Comparison of ENCODE assay signal across 2 cellular contexts in the genomic region with DNA sequence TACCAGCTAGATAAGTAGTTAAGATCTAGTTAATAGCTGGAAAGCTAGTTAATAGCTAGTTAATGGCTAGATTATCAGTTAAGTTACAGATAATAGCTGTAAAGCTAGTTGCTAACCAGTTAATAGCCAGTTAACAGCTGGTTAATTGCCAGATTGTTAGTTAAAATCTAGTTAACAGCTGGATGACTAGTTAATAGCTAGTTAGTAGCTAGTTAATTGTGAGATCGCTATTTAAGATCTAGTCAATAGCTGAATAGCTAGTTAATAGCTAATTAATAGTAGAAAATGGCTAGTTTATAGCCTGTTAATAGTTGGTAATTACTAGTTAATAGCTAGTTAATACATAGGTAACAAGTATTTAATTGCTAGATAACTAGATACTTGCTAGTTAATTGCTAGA.
TF ChIP-seq lines count a peak whose summit lies in the region.

No MANE protein-coding gene starts in this region.

TF ChIP-seq in HepG2, 621 proteins besides CTCF, POLR2A, EP300 and RAD21:
- TF ChIP-seq ARNTL (CRISPR knock-in tag; IDR thresholded peaks at IDR 0.05) (no peak), TCF12 (IDR thresholded peaks at IDR 0.05) (peak; percentile 94), TCF12 (CRISPR knock-in tag; IDR thresholded peaks at IDR 0.05) (no peak)
TF ChIP-seq in HepG2: peak in this region for 1.

TF ChIP-seq in K562, 482 proteins besides CTCF, POLR2A, EP300 and RAD21:
- TF ChIP-seq ZNF431 (CRISPR knock-in tag; IDR thresholded peaks at IDR 0.05), result peak; percentile 22; the same call in 1 of the 2 replicates
- TF ChIP-seq, protein P1, sequence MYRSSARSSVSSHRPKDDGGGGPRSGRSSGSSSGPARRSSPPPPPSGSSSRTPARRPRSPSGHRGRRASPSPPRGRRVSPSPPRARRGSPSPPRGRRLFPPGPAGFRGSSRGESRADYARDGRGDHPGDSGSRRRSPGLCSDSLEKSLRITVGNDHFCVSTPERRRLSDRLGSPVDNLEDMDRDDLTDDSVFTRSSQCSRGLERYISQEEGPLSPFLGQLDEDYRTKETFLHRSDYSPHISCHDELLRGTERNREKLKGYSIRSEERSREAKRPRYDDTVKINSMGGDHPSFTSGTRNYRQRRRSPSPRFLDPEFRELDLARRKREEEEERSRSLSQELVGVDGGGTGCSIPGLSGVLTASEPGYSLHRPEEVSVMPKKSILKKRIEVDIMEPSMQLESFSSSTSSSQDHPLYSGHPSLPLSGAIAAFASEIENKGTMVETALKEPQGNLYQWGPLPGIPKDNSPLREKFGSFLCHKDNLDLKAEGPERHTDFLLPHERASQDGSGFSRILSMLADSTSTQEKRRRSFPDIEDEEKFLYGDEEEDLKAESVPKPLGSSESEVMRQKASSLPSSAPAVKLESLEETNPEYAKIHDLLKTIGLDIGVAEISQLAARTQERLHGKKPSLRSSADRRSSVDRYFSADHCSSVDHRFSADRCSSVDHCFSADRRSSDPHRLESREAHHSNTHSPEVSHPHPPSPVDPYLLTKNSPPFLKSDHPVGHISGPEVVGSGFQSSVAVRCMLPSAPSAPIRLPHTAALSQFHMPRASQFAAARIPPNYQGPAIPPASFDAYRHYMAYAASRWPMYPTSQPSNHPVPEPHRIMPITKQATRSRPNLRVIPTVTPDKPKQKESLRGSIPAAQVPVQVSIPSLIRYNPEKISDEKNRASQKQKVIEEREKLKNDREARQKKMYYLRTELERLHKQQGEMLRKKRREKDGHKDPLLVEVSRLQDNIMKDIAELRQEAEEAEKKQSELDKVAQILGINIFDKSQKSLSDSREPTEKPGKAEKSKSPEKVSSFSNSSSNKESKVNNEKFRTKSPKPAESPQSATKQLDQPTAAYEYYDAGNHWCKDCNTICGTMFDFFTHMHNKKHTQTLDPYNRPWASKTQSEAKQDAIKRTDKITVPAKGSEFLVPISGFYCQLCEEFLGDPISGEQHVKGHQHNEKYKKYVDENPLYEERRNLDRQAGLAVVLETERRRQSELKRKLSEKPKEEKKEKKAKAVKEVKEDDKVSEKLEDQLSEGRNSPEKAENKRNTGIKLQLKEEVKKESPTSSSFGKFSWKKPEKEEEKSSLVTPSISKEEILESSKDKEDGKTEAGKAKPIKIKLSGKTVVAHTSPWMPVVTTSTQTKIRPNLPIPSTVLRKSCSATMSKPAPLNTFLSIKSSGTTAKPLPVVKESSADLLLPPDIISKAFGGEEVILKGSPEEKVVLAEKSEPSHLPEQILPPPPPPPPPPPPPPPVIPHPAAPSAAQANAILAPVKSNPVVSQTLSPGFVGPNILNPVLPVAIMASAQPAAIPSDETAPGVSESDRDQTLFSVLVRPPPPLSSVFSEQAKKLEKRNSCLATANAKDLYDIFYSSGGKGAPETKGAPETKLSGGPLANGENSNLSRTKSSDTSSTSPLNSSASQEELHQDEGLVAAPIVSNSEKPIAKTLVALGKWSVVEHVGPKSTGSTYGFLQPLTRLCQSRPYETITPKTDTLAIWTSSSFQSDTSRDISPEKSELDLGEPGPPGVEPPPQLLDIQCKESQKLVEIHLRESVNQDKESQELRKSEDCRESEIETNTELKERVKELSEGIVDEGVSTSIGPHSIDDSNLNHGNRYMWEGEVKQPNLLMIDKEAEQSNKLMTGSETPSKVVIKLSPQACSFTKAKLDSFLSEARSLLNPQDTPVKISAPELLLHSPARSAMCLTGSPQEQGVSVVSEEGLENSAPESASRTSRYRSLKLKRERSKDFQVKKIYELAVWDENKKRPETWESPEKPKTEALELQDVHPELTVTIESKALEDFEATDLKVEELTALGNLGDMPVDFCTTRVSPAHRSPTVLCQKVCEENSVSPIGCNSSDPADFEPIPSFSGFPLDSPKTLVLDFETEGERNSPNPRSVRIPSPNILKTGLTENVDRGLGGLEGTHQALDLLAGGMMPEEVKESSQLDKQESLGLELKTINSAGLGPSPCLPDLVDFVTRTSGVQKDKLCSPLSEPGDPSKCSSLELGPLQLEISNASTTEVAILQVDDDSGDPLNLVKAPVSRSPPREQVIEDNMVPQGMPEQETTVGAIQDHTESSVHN (IDR thresholded peaks at IDR 0.05; ENCODE audit: borderline replicate concordance in 1 of 2, low read depth in 1 of 2), result no peak
- no peak for TF ChIP-seq TCF7L2 (IDR thresholded peaks at IDR 0.05; ENCODE audit: low read depth, low read length)
- no peak for TF ChIP-seq PCBP1 (IDR thresholded peaks at IDR 0.05; ENCODE audit: low read depth, low read length, poor library complexity, severe bottlenecking)
- TF ChIP-seq, protein P2, sequence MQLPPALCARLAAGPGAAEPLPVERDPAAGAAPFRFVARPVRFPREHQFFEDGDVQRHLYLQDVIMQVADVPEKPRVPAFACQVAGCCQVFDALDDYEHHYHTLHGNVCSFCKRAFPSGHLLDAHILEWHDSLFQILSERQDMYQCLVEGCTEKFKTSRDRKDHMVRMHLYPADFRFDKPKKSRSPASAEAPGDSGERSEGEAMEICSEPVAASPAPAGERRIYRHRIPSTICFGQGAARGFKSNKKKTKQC (CRISPR knock-in tag; IDR thresholded peaks at IDR 0.05), result no peak
- no peak for TF ChIP-seq IRF9 (tag; IDR thresholded peaks at IDR 0.05)
- TF ChIP-seq, protein P3, sequence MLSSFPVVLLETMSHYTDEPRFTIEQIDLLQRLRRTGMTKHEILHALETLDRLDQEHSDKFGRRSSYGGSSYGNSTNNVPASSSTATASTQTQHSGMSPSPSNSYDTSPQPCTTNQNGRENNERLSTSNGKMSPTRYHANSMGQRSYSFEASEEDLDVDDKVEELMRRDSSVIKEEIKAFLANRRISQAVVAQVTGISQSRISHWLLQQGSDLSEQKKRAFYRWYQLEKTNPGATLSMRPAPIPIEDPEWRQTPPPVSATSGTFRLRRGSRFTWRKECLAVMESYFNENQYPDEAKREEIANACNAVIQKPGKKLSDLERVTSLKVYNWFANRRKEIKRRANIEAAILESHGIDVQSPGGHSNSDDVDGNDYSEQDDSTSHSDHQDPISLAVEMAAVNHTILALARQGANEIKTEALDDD (IDR thresholded peaks at IDR 0.05), result peak; percentile 88
- no peak for TF ChIP-seq BACH1 (tag; IDR thresholded peaks at IDR 0.05)
- TF ChIP-seq SUPT5H (IDR thresholded peaks at IDR 0.05), result no peak
- TF ChIP-seq EHMT2 (IDR thresholded peaks at IDR 0.05), result no peak
- TF ChIP-seq NFIX (CRISPR knock-in tag; IDR thresholded peaks at IDR 0.05; ENCODE audit: low read depth), result no peak
- no peak for TF ChIP-seq TRIM24 (IDR thresholded peaks at IDR 0.05)
- no peak for TF ChIP-seq FIP1L1 (IDR thresholded peaks at IDR 0.05; ENCODE audit: low read depth, low read length, poor library complexity, severe bottlenecking)
- no peak for TF ChIP-seq ZFX (CRISPR knock-in tag; IDR thresholded peaks at IDR 0.05)
- TF ChIP-seq MEIS2 (IDR thresholded peaks at IDR 0.05; ENCODE audit: partially characterized antibody), result peak; percentile 16
- TF ChIP-seq DACH1 (IDR thresholded peaks at IDR 0.05; ENCODE audit: partially characterized antibody), result peak; percentile 59
- TF ChIP-seq HMG20A (CRISPR knock-in tag; conservative IDR thresholded peaks at IDR 0.05), result no peak
- TF ChIP-seq PHB (CRISPR knock-in tag; IDR thresholded peaks at IDR 0.05), result no peak
- TF ChIP-seq CEBPB (tag; IDR thresholded peaks at IDR 0.05), result no peak
- TF ChIP-seq CTCFL (IDR thresholded peaks at IDR 0.05; ENCODE audit: borderline replicate concordance, insufficient read depth, low read depth, low read length, poor library complexity, severe bottlenecking), result no peak
- TF ChIP-seq ZBTB9 (CRISPR knock-in tag; IDR thresholded peaks at IDR 0.05), result no peak
- no peak for TF ChIP-seq E2F3 (CRISPR knock-in tag; IDR thresholded peaks at IDR 0.05)
- TF ChIP-seq THRAP3 (IDR thresholded peaks at IDR 0.05; ENCODE audit: borderline replicate concordance), result no peak
- TF ChIP-seq FOXA3 (CRISPR knock-in tag; conservative IDR thresholded peaks at IDR 0.05 in 1 of 2, IDR thresholded peaks at IDR 0.05 in 1 of 2), result no peak
- TF ChIP-seq MYBL2 (IDR thresholded peaks at IDR 0.05; ENCODE audit: low read depth), result no peak
- TF ChIP-seq MYBL2 (CRISPR knock-in tag; IDR thresholded peaks at IDR 0.05; ENCODE audit: borderline replicate concordance), result no peak
- TF ChIP-seq SRSF9 (IDR thresholded peaks at IDR 0.05; ENCODE audit: borderline replicate concordance, low read depth, low read length), result no peak
- no peak for TF ChIP-seq ZNF586 (CRISPR knock-in tag; conservative IDR thresholded peaks at IDR 0.05)
